Comparison of ENCODE assay signal across 9 cellular contexts in genomic region chr14:78758333-78758732, GRCh38.
A peak's percentile ranks its signal among the peaks of the same experiment; 100 is the strongest.
DNase-seq lines count a peak whose midpoint lies in the region; ATAC-seq and TF ChIP-seq lines count a peak whose summit lies in the region.
"Had no signal": no experiment of that assay in that cellular context is flagged by ENCODE, and none has a peak within 500 bp of the region (broad histone marks: within the 10 kb centered on the region; RNA-seq: fewer than 3 reads in every experiment).

No MANE protein-coding gene starts in this region.

- H3K9ac ChIP-seq in PC-3 (ENCODE audit: low read length) = no peak overlapping the region

- no TSS peak for BruUV-seq in PC-3 (replicated peaks; lab: Mats Ljungman, UMichigan)

- POLR2A ChIA-PET in PC-3 (lab: Charles Lee; ENCODE audit: unreplicated experiment) = no interaction called here

- H2AFZ ChIP-seq in PC-3 (ENCODE audit: low read length) = no peak overlapping the region

- no peak overlapping the region for H3K4me2 ChIP-seq in PC-3 (ENCODE audit: low read length)

- DNase-seq in AG20443 (ENCODE audit: low spot score) = peak; percentile 27
- peak; percentile 53 for DNase-seq in HT-29 (ENCODE audit: low spot score)
- peak; percentile 45 for DNase-seq in PC-3
- peak; percentile 63 for DNase-seq in foreskin melanocyte
- no peak for DNase-seq in upper lobe of left lung
- no peak for DNase-seq in HPDE6-E6E7 (ENCODE audit: extremely low spot score)

- H3K27ac ChIP-seq in PC-3 (ENCODE audit: low read length) (no peak overlapping the region), upper lobe of left lung (no peak overlapping the region)
- H3K27ac ChIP-seq: epithelial cell of prostate had no signal

- TF ChIP-seq POLR2A in upper lobe of left lung (IDR thresholded peaks at IDR 0.05) = no peak

- H3K36me3 ChIP-seq in PC-3 (ENCODE audit: low read depth, low read length) = no peaks in the 10 kb centered on the region
- H3K36me3 ChIP-seq in upper lobe of left lung = no peaks in the 10 kb centered on the region

- intact Hi-C loops in PC-3 (cut with micrococcal nuclease) = no loop called here

- ATAC-seq in GM18873 (IDR thresholded peaks at IDR 0.05; ENCODE audit: low FRiP score, unreplicated experiment) = peak; percentile 58
- ATAC-seq in PC-3 = no peak
- no peak for ATAC-seq in upper lobe of left lung (ENCODE audit: low FRiP score in 2 of 2)
- no peak for ATAC-seq in HG03521 (IDR thresholded peaks at IDR 0.05; ENCODE audit: unreplicated experiment)

- no peak overlapping the region for H3K4me3 ChIP-seq in PC-3 (ENCODE audit: low read length)
- no peak overlapping the region for H3K4me3 ChIP-seq in upper lobe of left lung

- H3K27me3 ChIP-seq in PC-3 (ENCODE audit: low read length) (peaks cover 30% of the 10 kb centered on the region), upper lobe of left lung (no peaks in the 10 kb centered on the region)

- H3K9me3 ChIP-seq in PC-3 (ENCODE audit: low read length) (no peaks in the 10 kb centered on the region), upper lobe of left lung (no peaks in the 10 kb centered on the region)

- CTCF ChIA-PET in PC-3 (lab: Charles Lee) = no interaction called here

- TF ChIP-seq CTCF in PC-3 (conservative IDR thresholded peaks at IDR 0.05; ENCODE audit: low read depth, low read length) (peak; percentile 59), upper lobe of left lung (IDR thresholded peaks at IDR 0.05) (peak; percentile 15 to 52 (median 37))

- H3K79me2 ChIP-seq in PC-3 (ENCODE audit: low read length) = no peaks in the 10 kb centered on the region

- no peaks in the 10 kb centered on the region for H3K9me2 ChIP-seq in PC-3 (replicated peaks; ENCODE audit: low read length)

- H4K20me1 ChIP-seq in PC-3 (ENCODE audit: low read length) = no peaks in the 10 kb centered on the region

- H3K4me1 ChIP-seq in PC-3 (ENCODE audit: insufficient read depth, low read length) = no peaks in the 10 kb centered on the region
- no peaks in the 10 kb centered on the region for H3K4me1 ChIP-seq in upper lobe of left lung

- H3F3A ChIP-seq in PC-3 (ENCODE audit: low read length, unreplicated experiment) = no peaks in the 10 kb centered on the region

- WGBS in upper lobe of left lung, 2 donors = 63 to 66% methylated on average over 4 of the region's 4 CpGs

- TF ChIP-seq EP300 in upper lobe of left lung (IDR thresholded peaks at IDR 0.05) = no peak

Comparison
In these comparisons a context has a peak if more than half of its experiments do, and no peak if none do; other contexts are left out.
1. DNase-seq: peak in AG20443 (single experiment), HT-29 (single experiment), PC-3 (single experiment) and foreskin melanocyte (single experiment); none in upper lobe of left lung (0 of 2) and HPDE6-E6E7 (single experiment).